2 cellular contexts compared by ENCODE assay signal in the genomic region with DNA sequence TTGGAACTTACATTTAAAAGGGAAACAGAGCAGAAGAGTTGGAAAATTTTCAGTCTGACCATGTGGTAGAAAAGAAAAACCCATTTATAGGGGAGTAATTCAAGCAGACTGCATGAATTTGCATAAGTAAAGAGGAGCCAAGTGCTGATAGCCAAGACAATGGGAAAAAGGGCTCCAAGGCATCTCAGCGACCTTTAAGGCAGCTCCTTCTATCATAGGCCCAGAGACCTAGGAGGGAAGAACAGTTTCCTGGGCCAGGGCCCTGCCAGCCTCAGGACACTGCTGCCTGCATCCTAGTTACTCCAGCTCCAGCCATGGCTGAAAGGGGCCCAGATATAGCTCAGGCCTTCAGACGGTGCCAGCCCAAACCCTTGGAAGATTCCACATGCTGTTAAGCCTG.
TF ChIP-seq lines count a peak whose summit lies in the region.

No MANE protein-coding gene starts in this region.

TF ChIP-seq in HepG2, 621 proteins besides CTCF, POLR2A, EP300 and RAD21:
- no peak for TF ChIP-seq POLR2G (IDR thresholded peaks at IDR 0.05; ENCODE audit: low read depth, low read length)
- TF ChIP-seq SRY (CRISPR knock-in tag; IDR thresholded peaks at IDR 0.05), result no peak
- no peak for TF ChIP-seq ARNT2 (CRISPR knock-in tag; IDR thresholded peaks at IDR 0.05; ENCODE audit: low read depth)
- no peak for TF ChIP-seq ZNF724P (CRISPR knock-in tag; IDR thresholded peaks at IDR 0.05; ENCODE audit: borderline replicate concordance)
- no peak for TF ChIP-seq NR3C1 (CRISPR knock-in tag; IDR thresholded peaks at IDR 0.05)
- no peak for TF ChIP-seq SIX1 (CRISPR knock-in tag; IDR thresholded peaks at IDR 0.05; ENCODE audit: borderline replicate concordance)
- TF ChIP-seq, protein P1, sequence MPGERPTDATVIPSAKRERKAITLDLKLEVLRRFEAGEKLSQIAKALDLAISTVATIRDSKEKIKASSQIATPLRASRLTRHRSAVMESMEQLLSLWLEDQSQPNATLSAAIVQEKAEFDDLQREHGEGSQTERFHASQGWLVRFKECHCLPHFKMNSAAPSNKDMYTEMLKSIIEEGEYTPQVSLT (CRISPR knock-in tag; IDR thresholded peaks at IDR 0.05; ENCODE audit: borderline replicate concordance, low read depth), result no peak
- no peak for TF ChIP-seq ZNF331 (CRISPR knock-in tag; IDR thresholded peaks at IDR 0.05)
- no peak for TF ChIP-seq PLRG1 (conservative IDR thresholded peaks at IDR 0.05)
- TF ChIP-seq U2AF1 (optimal IDR thresholded peaks at IDR 0.05; ENCODE audit: low read depth, low read length), result no peak

TF ChIP-seq in K562, 482 proteins besides CTCF, POLR2A, EP300 and RAD21:
- TF ChIP-seq KAT2B (IDR thresholded peaks at IDR 0.05; ENCODE audit: low read depth, low read length), result no peak
- TF ChIP-seq, protein P2, sequence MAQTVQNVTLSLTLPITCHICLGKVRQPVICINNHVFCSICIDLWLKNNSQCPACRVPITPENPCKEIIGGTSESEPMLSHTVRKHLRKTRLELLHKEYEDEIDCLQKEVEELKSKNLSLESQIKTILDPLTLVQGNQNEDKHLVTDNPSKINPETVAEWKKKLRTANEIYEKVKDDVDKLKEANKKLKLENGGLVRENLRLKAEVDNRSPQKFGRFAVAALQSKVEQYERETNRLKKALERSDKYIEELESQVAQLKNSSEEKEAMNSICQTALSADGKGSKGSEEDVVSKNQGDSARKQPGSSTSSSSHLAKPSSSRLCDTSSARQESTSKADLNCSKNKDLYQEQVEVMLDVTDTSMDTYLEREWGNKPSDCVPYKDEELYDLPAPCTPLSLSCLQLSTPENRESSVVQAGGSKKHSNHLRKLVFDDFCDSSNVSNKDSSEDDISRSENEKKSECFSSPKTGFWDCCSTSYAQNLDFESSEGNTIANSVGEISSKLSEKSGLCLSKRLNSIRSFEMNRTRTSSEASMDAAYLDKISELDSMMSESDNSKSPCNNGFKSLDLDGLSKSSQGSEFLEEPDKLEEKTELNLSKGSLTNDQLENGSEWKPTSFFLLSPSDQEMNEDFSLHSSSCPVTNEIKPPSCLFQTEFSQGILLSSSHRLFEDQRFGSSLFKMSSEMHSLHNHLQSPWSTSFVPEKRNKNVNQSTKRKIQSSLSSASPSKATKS (CRISPR knock-in tag; IDR thresholded peaks at IDR 0.05), result no peak
- TF ChIP-seq, protein P3, sequence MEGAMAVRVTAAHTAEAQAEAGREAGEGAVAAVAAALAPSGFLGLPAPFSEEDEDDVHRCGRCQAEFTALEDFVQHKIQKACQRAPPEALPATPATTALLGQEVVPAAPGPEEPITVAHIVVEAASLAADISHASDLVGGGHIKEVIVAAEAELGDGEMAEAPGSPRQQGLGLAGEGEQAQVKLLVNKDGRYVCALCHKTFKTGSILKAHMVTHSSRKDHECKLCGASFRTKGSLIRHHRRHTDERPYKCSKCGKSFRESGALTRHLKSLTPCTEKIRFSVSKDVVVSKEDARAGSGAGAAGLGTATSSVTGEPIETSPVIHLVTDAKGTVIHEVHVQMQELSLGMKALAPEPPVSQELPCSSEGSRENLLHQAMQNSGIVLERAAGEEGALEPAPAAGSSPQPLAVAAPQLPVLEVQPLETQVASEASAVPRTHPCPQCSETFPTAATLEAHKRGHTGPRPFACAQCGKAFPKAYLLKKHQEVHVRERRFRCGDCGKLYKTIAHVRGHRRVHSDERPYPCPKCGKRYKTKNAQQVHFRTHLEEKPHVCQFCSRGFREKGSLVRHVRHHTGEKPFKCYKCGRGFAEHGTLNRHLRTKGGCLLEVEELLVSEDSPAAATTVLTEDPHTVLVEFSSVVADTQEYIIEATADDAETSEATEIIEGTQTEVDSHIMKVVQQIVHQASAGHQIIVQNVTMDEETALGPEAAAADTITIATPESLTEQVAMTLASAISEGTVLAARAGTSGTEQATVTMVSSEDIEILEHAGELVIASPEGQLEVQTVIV (CRISPR knock-in tag; IDR thresholded peaks at IDR 0.05; ENCODE audit: borderline replicate concordance), result no peak
- TF ChIP-seq DIDO1 (tag; IDR thresholded peaks at IDR 0.05; ENCODE audit: low read depth), result no peak
- no peak for TF ChIP-seq CHCHD3 (CRISPR knock-in tag; IDR thresholded peaks at IDR 0.05)
- no peak for TF ChIP-seq TCF3 (CRISPR knock-in tag; IDR thresholded peaks at IDR 0.05)
